Comparison of ENCODE assay signal across 6 cellular contexts in the genomic region with DNA sequence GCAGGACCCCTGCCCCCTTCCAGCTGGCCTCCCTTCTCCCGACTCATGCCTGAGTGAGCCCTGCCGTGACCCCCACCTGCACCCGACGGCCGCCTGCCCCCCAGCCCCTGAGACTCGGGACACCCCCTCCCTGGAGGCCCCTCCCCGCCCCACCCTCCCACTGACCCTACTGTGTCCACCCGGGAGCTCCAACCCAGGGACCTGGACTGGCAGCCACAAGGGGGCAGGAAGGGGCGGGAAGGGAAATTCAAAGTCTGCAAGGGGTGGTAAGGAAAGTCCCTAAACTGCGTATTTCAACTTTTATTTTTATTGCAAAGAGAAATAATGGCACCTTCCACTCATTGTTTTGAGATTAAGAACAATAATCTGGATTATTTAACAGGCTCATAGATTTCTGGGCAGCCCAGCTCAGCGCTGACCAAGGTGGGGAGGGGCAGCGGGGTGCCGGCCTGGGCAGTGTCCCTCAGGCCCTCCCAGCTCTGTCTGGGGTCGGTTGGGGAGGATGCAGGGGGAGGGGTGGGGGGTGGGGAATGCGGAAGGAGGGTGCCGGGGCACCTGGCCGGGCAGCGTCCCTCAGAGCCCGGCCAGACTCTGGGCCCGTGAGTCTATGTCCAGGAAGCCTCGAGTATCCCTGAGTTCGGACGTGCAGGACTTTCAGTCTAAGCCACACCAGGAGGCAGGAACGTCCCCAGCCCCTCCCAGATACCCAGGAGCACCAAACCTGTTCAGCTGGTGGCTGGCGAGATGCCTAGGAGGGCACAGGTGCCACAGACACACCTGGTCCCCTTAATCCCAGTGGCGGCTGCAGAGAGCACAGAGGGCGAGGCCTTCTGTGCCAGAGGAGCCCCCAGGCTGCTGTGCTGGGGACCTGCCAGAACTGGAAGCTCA. TPM values are rescaled to one million over a fixed set of nuclear protein-coding genes. Genes with fewer than 3 reads are reported as not detected.
DNase-seq lines count a peak whose midpoint lies in the region; ATAC-seq, FAIRE-seq and TF ChIP-seq lines count a peak whose summit lies in the region.

No MANE protein-coding gene starts in this region.

- no peak overlapping the region for H2BK15ac ChIP-seq in IMR-90 (ENCODE audit: low read depth, low read length)

- intact Hi-C loops in IMR-90 (cut with micrococcal nuclease) (loop anchor here (1.0 to 10.0 kb wide), 5 partner anchors 116 to 582 kb away; partner anchors contain the start of genes RTEL1, STMN3 and UCKL1), GM12878 (cut with micrococcal nuclease; ENCODE audit: unreplicated experiment) (loop anchor here (1.0 to 5.0 kb wide), 6 partner anchors 40 to 584 kb away; partner anchors contain the start of gene GMEB2)

- H3K4me3 Mint-ChIP-seq in neural crest cell, result no peak overlapping the region

- no peaks in the 10 kb centered on the region for H3K9me1 ChIP-seq in IMR-90 (ENCODE audit: insufficient read depth, low read length)

- peak in 1 of 2 experiments; percentile 61; a peak in 3 of 5 replicates for TF ChIP-seq RAD21 in A549 (conservative IDR thresholded peaks at IDR 0.05 in 1 of 2, IDR thresholded peaks at IDR 0.05 in 1 of 2)
- TF ChIP-seq RAD21 in IMR-90 (IDR thresholded peaks at IDR 0.05; ENCODE audit: low read length), result no peak
- TF ChIP-seq RAD21 in GM12878 (IDR thresholded peaks at IDR 0.05; ENCODE audit: insufficient read depth, low read depth, low read length), result peak; percentile 27; the same call in 1 of the 2 replicates

- dilution Hi-C loops in IMR-90 (cut with HindIII; ENCODE audit: low sequenced_read_pairs, unreplicated experiment), result no loop called here

- peak overlapping the region; percentile 43 for H2AK9ac ChIP-seq in IMR-90 (replicated peaks; ENCODE audit: low read depth, low read length, poor library complexity)

- H3K4ac ChIP-seq in IMR-90 (ENCODE audit: low read depth, low read length), result no peak overlapping the region

- DNase-seq in A549 (ENCODE audit: low read depth in 1 of 2, low spot score in 1 of 2), result peak in 1 of 2 experiments; percentile 95
- DNase-seq in IMR-90, result peak; percentile 22
- no peak for DNase-seq in GM12878 (ENCODE audit: low read depth, low spot score)
- no peak for DNase-seq in neural crest cell (ENCODE audit: low read depth, low spot score)
- DNase-seq in hypothalamus (lab: John Stamatoyannopoulos, UW), result no peak

- H3K36me3 Mint-ChIP-seq in neural crest cell (ENCODE audit: low read depth), result no peaks in the 10 kb centered on the region

- H2BK5ac ChIP-seq in IMR-90 (ENCODE audit: low read depth, low read length, poor library complexity, severe bottlenecking), result no peak overlapping the region

- peaks cover 18% of the 10 kb centered on the region for H3K4me1 ChIP-seq in A549
- H3K4me1 ChIP-seq in IMR-90 (ENCODE audit: control insufficient read depth, insufficient read depth, low read length), result peaks cover 3% of the 10 kb centered on the region; the same call in 1 of the 2 replicates
- H3K4me1 ChIP-seq in GM12878 (ENCODE audit: control insufficient read depth, insufficient read depth, low read length), result peaks cover 26% of the 10 kb centered on the region

- H3K9me3 ChIP-seq in A549, result no peaks in the 10 kb centered on the region
- H3K9me3 ChIP-seq in IMR-90 (ENCODE audit: control insufficient read depth, insufficient read depth, low read length), result no peaks in the 10 kb centered on the region
- H3K9me3 ChIP-seq in GM12878 (replicated peaks; ENCODE audit: control insufficient read depth, insufficient read depth, low read length), result no peaks in the 10 kb centered on the region

- H4K20me1 ChIP-seq in IMR-90 (ENCODE audit: insufficient read depth, low read length) (no peaks in the 10 kb centered on the region), GM12878 (ENCODE audit: control insufficient read depth, insufficient read depth) (no peaks in the 10 kb centered on the region)

- no peak overlapping the region for H4K5ac ChIP-seq in IMR-90 (ENCODE audit: low read depth, low read length)

- peaks cover 3% of the 10 kb centered on the region for H3K4me1 Mint-ChIP-seq in neural crest cell

- H3K27me3 Mint-ChIP-seq in neural crest cell (ENCODE audit: low read depth), result no peaks in the 10 kb centered on the region

- no peak overlapping the region for H2AK5ac ChIP-seq in IMR-90 (ENCODE audit: low read depth, low read length)

- no peaks in the 10 kb centered on the region for H3K79me2 ChIP-seq in GM12878 (ENCODE audit: control insufficient read depth, insufficient read depth, low read length)

- no peak overlapping the region for H3K56ac ChIP-seq in IMR-90 (ENCODE audit: extremely low read depth, insufficient read depth, low read length)

- TF ChIP-seq CTCF in A549 (IDR thresholded peaks at IDR 0.05) (peak; percentile 53), IMR-90 (conservative IDR thresholded peaks at IDR 0.05; ENCODE audit: low read depth, low read length) (peak; percentile 21; the same call in 1 of the 2 replicates), GM12878 (IDR thresholded peaks at IDR 0.05 in 2 of 3, conservative IDR thresholded peaks at IDR 0.05 in 1 of 3; ENCODE audit: control insufficient read depth in 2 of 3, extremely low read depth in 1 of 3, insufficient read depth in 1 of 3, low read depth in 3 of 3, low read length in 3 of 3) (peak in 1 of 3 experiments; percentile 29; a peak in 1 of 6 replicates), neural crest cell (conservative IDR thresholded peaks at IDR 0.05) (peak; percentile 9)

- peak overlapping the region; percentile 93 to 97 for H3K27ac ChIP-seq in A549
- no peak overlapping the region; the same call in 1 of the 2 replicates for H3K27ac ChIP-seq in IMR-90 (ENCODE audit: insufficient read depth, low read length)
- peak overlapping the region; percentile 82; the same call in 1 of the 2 replicates for H3K27ac ChIP-seq in GM12878 (ENCODE audit: control insufficient read depth, insufficient read depth)

- 46% methylated on average over 6 of the region's 27 CpGs for WGBS in A549 (ENCODE audit: missing lambda C conversion rate)
- 98% methylated on average over 6 of the region's 27 CpGs; no CpG with 5 or more reads in 1 of the 2 experiments for WGBS in IMR-90 (ENCODE audit: extremely low coverage in 2 of 2, insufficient read length in 1 of 2), 2 experiments
- 46% methylated on average over 20 of the region's 27 CpGs for WGBS in GM12878 (ENCODE audit: insufficient coverage, insufficient replicate concordance, low lambda C conversion rate, missing lambda C conversion rate)

- no peak overlapping the region for H3K9ac ChIP-seq in IMR-90 (ENCODE audit: low read depth, low read length)
- peak overlapping the region; percentile 12; the same call in 1 of the 2 replicates for H3K9ac ChIP-seq in GM12878 (ENCODE audit: control insufficient read depth, insufficient read depth, low read length)

- H3K4me3 ChIP-seq in A549, result peak overlapping the region; percentile 59
- 0 out of 2 replicates have a peak overlapping the region, but pooled peaks have one; percentile 12 for H3K4me3 ChIP-seq in IMR-90 (ENCODE audit: insufficient read depth, low read depth, low read length)
- H3K4me3 ChIP-seq in GM12878, result no peak overlapping the region

- H2BK120ac ChIP-seq in IMR-90 (ENCODE audit: low read depth, low read length), result no peak overlapping the region

- RAD21 ChIA-PET in GM12878 (lab: Charles Lee; ENCODE audit: unreplicated experiment), result interaction anchor here (0.6 to 3.2 kb wide), 42 partner anchors 9 to 601 kb away, joined by 3 to 41 read pairs (median 5); partner anchors contain the start of genes ARFRP1, GMEB2, HELZ2 and LIME1

- H3K23ac ChIP-seq in IMR-90 (ENCODE audit: low read depth, low read length), result no peak overlapping the region

- ATAC-seq in A549 (peak; percentile 44 to 69), IMR-90 (ENCODE audit: low read depth) (peak; percentile 33), GM12878 (peak; percentile 29), GM19395 (IDR thresholded peaks at IDR 0.05; ENCODE audit: unreplicated experiment) (no peak)

- FAIRE-seq in A549 (lab: Jason Lieb, UNC), result no peak
- FAIRE-seq in GM12878 (lab: Jason Lieb, UNC), result no peak

- H4K8ac ChIP-seq in IMR-90 (ENCODE audit: low read depth in 2 of 2, low read length in 2 of 2), result peak overlapping the region in 1 of 2 experiments; percentile 68; a peak in 2 of 4 replicates

- SMC1A ChIA-PET in GM12878 (lab: Charles Lee; ENCODE audit: uncharacterized antibody, unreplicated experiment), result interaction anchor here (1.0 to 2.6 kb wide), 21 partner anchors 9 to 582 kb away, joined by 3 to 16 read pairs (median 4); partner anchors contain the start of genes FNDC11, HELZ2 and RTEL1

- BruUV-seq in IMR-90 (replicated peaks; lab: Mats Ljungman, UMichigan), result no TSS peak
- BruUV-seq in GM12878 (replicated peaks; lab: Mats Ljungman, UMichigan), result no TSS peak

- H4K91ac ChIP-seq in IMR-90 (ENCODE audit: insufficient read depth, low read depth, low read length), result no peak overlapping the region

- peak overlapping the region; percentile 98 for H2AFZ ChIP-seq in IMR-90 (replicated peaks; ENCODE audit: low read length, poor library complexity)
- H2AFZ ChIP-seq in GM12878 (ENCODE audit: control insufficient read depth, low read depth, low read length), result peak overlapping the region; percentile 87

- no peak overlapping the region for H3K18ac ChIP-seq in IMR-90 (ENCODE audit: low read depth, low read length)

- POLR2A ChIA-PET in A549 (lab: Yijun Ruan, JAX) (interaction anchor here (0.6 to 4.9 kb wide), 15 partner anchors 9 to 524 kb away, joined by 3 to 62 read pairs (median 5); partner anchors contain the start of genes ARFRP1, GMEB2, HELZ2 and PPDPF), IMR-90 (lab: Charles Lee; ENCODE audit: unreplicated experiment) (interaction anchor here (0.5 kb wide), 1 partner anchor 435 kb away, joined by 3 read pairs; no protein-coding TSS in a partner anchor), GM12878 (lab: Charles Lee) (interaction anchor here (0.8 to 2.3 kb wide), 14 partner anchors 14 to 502 kb away, joined by 3 to 33 read pairs (median 4); partner anchors contain the start of genes GMEB2, HELZ2, PPDPF and RTEL1)

- no peaks in the 10 kb centered on the region for H3K36me3 ChIP-seq in IMR-90 (ENCODE audit: control insufficient read depth, insufficient read depth, low read length)
- no peaks in the 10 kb centered on the region for H3K36me3 ChIP-seq in GM12878 (ENCODE audit: control insufficient read depth in 2 of 2, insufficient read depth in 2 of 2, low read length in 1 of 2)

- no peaks in the 10 kb centered on the region for H3K79me1 ChIP-seq in IMR-90 (ENCODE audit: low read depth in 1 of 2, low read length in 2 of 2)

- no peak overlapping the region for H3K14ac ChIP-seq in IMR-90 (replicated peaks; ENCODE audit: low read depth, low read length)

- no peak overlapping the region for H2BK20ac ChIP-seq in IMR-90 (ENCODE audit: low read depth, low read length)

- TF ChIP-seq POLR2A in A549 (IDR thresholded peaks at IDR 0.05; ENCODE audit: low read length), result no peak
- no peak for TF ChIP-seq POLR2A in IMR-90 (IDR thresholded peaks at IDR 0.05; ENCODE audit: low read depth, low read length)
- no peak for TF ChIP-seq POLR2A in GM12878 (IDR thresholded peaks at IDR 0.05; ENCODE audit: low read depth, low read length)

- TF ChIP-seq EP300 in A549 (IDR thresholded peaks at IDR 0.05), result no peak
- TF ChIP-seq EP300 in GM12878 (IDR thresholded peaks at IDR 0.05; ENCODE audit: borderline replicate concordance in 1 of 2, control insufficient read depth in 1 of 2, low read depth in 2 of 2, low read length in 2 of 2), result no peak

- CTCF ChIA-PET in A549 (lab: Yijun Ruan, JAX), result interaction anchor here (0.7 to 6.8 kb wide), 86 partner anchors 8 to 582 kb away, joined by 3 to 93 read pairs (median 5); partner anchors contain the start of genes FNDC11, LKAAEAR1, PPDPF and PRPF6
- CTCF ChIA-PET in IMR-90 (lab: Yijun Ruan, JAX), result interaction anchor here (0.6 to 1.9 kb wide), 7 partner anchors 320 to 579 kb away, joined by 3 to 10 read pairs (median 3); partner anchors contain the start of gene TPD52L2
- CTCF ChIA-PET in GM12878 (lab: Yijun Ruan, JAX), result interaction anchor here (0.5 to 2.9 kb wide), 36 partner anchors 10 to 583 kb away, joined by 3 to 25 read pairs (median 4); partner anchors contain the start of genes FNDC11, HELZ2, LIME1 and PPDPF

- H3K9me3 Mint-ChIP-seq in neural crest cell, result no peaks in the 10 kb centered on the region

- in situ Hi-C loops in IMR-90 (cut with MboI; ENCODE audit: low sequenced_read_pairs) (loop anchor here (10.0 kb wide), 2 partner anchors 326 to 436 kb away; partner anchors contain the start of genes ABHD16B, SAMD10 and TPD52L2), GM12878 (cut with MboI) (no loop called here)

- H3K4me2 ChIP-seq in A549 (peak overlapping the region; percentile 94), IMR-90 (ENCODE audit: low read depth, low read length) (peak overlapping the region; percentile 28; the same call in 1 of the 2 replicates), GM12878 (ENCODE audit: control insufficient read depth, insufficient read depth) (peak overlapping the region; percentile 77)

- no peak overlapping the region for H3K27ac Mint-ChIP-seq in neural crest cell (ENCODE audit: unreplicated experiment)

- H3K27me3 ChIP-seq in IMR-90 (ENCODE audit: control insufficient read depth, insufficient read depth, low read length) (peaks cover 4% of the 10 kb centered on the region; the same call in 1 of the 2 replicates), GM12878 (replicated peaks in 1 of 2; ENCODE audit: control insufficient read depth in 2 of 2, insufficient read depth in 2 of 2, low read length in 1 of 2) (no peaks in the 10 kb centered on the region)

RNA-seq across cellular contexts. Expression of gene PTK6, which starts 1.3 kb away (rescaled TPM):
- polyA plus RNA-seq in A549 (2011; rRNA removed) (1.1 and 1.2 TPM in 2 replicates), A549 (2017; fragmentation: RNase III; extraction: RNeasy Plus Mini Kit Qiagen cat#74134 plus additional on column Dnase treatment) (1.6 to 2.2 TPM (median 2.0 TPM) in 3 replicates), IMR-90 (2012; rRNA removed) (0.07 TPM in 1 of 2 replicates, not detected in the other), GM12878 (2011; rRNA removed) (0.20 and 0.32 TPM in 2 replicates), GM12878 (2014; fragmentation: Illumina TruSeq; extraction: Trizol) (0.04 TPM in 1 of 2 replicates, not detected in the other), GM12878 (2014; fragmentation: Nextera tagmentation; extraction: Ambion mirVana) (under 1 TPM in 1 of 2 experiments, not detected in 1; 0.02 TPM), GM12878 (2014; rRNA removed) (0.14 and 0.28 TPM in 2 replicates), GM12878 (2016; fragmentation: Nextera tagmentation; extraction: Ambion mirVana) (under 1 TPM in 1 of 2 experiments, not detected in 1; 0.08 TPM)
- polyA plus RNA-seq in A549 (2012; cell fraction: cytosol; rRNA removed), result 1.3 and 1.8 TPM in 2 replicates
- polyA plus RNA-seq in A549 (2012; cell fraction: nucleus; rRNA removed), result 4.3 and 4.6 TPM in 2 replicates
- polyA minus RNA-seq in A549 (2011; rRNA and poly(A)+ RNA removed), result 0.54 and 0.91 TPM in 2 replicates
- total RNA-seq in IMR-90 (2012; rRNA removed) (not detected in 2 replicates), GM12878 (2014; rRNA removed) (not detected in 2 replicates), GM12878 (2014; rRNA removed; fragmentation: Illumina TruSeq; extraction: Trizol) (0.09 TPM in 1 of 2 replicates, not detected in the other), GM12878 (2021) (0.21 and 0.24 TPM in 2 replicates), neural crest cell (not detected in 2 replicates)
- 0.03 and 0.04 TPM in 2 replicates for polyA plus RNA-seq in IMR-90 (2012; cell fraction: cytosol; rRNA removed)
- polyA plus RNA-seq in IMR-90 (2012; cell fraction: nucleus; rRNA removed; ENCODE audit: low replicate concordance), result 0.19 and 0.28 TPM in 2 replicates
- 0.23 and 0.39 TPM in 2 replicates for total RNA-seq in GM12878 (2013; cell fraction: nucleolus; rRNA removed)
- polyA plus RNA-seq in GM12878 (2011; ENCODE audit: low read depth), result 0.22 TPM
- 0.34 and 0.37 TPM in 2 replicates for polyA plus RNA-seq in GM12878 (2011; cell fraction: cytosol; rRNA removed)
- 0.86 and 1.2 TPM in 2 replicates for polyA plus RNA-seq in GM12878 (2011; cell fraction: nucleus; rRNA removed)
- 0.32 and 0.45 TPM in 2 replicates for polyA plus RNA-seq in GM12878 (2012)
- 0.22 and 0.36 TPM in 2 replicates for polyA minus RNA-seq in GM12878 (2011; rRNA and poly(A)+ RNA removed)
- 0.52 TPM in 1 of 2 replicates, not detected in the other for polyA minus RNA-seq in GM12878 (2011; cell fraction: cytosol; rRNA and poly(A)+ RNA removed)
- polyA minus RNA-seq in GM12878 (2011; cell fraction: nucleus; rRNA and poly(A)+ RNA removed), result 0.19 and 0.24 TPM in 2 replicates

RNA-seq across cellular contexts. Expression of gene SRMS, which starts 9.1 kb away (rescaled TPM):
- not detected in 2 replicates for polyA plus RNA-seq in A549 (2011; rRNA removed)
- not detected in 2 replicates for polyA plus RNA-seq in A549 (2012; cell fraction: cytosol; rRNA removed)
- 0.02 TPM in 1 of 2 replicates, not detected in the other for polyA plus RNA-seq in A549 (2012; cell fraction: nucleus; rRNA removed)
- not detected in 3 replicates for polyA plus RNA-seq in A549 (2017; fragmentation: RNase III; extraction: RNeasy Plus Mini Kit Qiagen cat#74134 plus additional on column Dnase treatment)
- polyA minus RNA-seq in A549 (2011; rRNA and poly(A)+ RNA removed), result not detected in 2 replicates
- total RNA-seq in IMR-90 (2012; rRNA removed), result not detected in 2 replicates
- not detected in 2 replicates for polyA plus RNA-seq in IMR-90 (2012; rRNA removed)
- polyA plus RNA-seq in IMR-90 (2012; cell fraction: cytosol; rRNA removed), result not detected in 2 replicates
- polyA plus RNA-seq in IMR-90 (2012; cell fraction: nucleus; rRNA removed; ENCODE audit: low replicate concordance), result not detected in 2 replicates
- total RNA-seq in GM12878 (2013; cell fraction: nucleolus; rRNA removed), result not detected in 2 replicates
- total RNA-seq in GM12878 (2014; rRNA removed), result not detected in 2 replicates
- not detected in 2 replicates for total RNA-seq in GM12878 (2014; rRNA removed; fragmentation: Illumina TruSeq; extraction: Trizol)
- total RNA-seq in GM12878 (2021), result not detected in 2 replicates
- polyA plus RNA-seq in GM12878 (2011; ENCODE audit: low read depth), result not detected
- polyA plus RNA-seq in GM12878 (2011; rRNA removed), result 0.07 TPM in 1 of 2 replicates, not detected in the other
- polyA plus RNA-seq in GM12878 (2011; cell fraction: cytosol; rRNA removed), result 0.07 and 0.15 TPM in 2 replicates
- polyA plus RNA-seq in GM12878 (2011; cell fraction: nucleus; rRNA removed), result 0.31 and 0.34 TPM in 2 replicates
- polyA plus RNA-seq in GM12878 (2012), result not detected in 2 replicates
- not detected in 2 replicates for polyA plus RNA-seq in GM12878 (2014; fragmentation: Illumina TruSeq; extraction: Trizol)
- polyA plus RNA-seq in GM12878 (2014; fragmentation: Nextera tagmentation; extraction: Ambion mirVana), result not detected
- polyA plus RNA-seq in GM12878 (2014; rRNA removed), result 0.14 TPM in 1 of 2 replicates, not detected in the other
- not detected for polyA plus RNA-seq in GM12878 (2016; fragmentation: Nextera tagmentation; extraction: Ambion mirVana)
- polyA minus RNA-seq in GM12878 (2011; rRNA and poly(A)+ RNA removed), result not detected in 2 replicates
- not detected in 2 replicates for polyA minus RNA-seq in GM12878 (2011; cell fraction: cytosol; rRNA and poly(A)+ RNA removed)
- polyA minus RNA-seq in GM12878 (2011; cell fraction: nucleus; rRNA and poly(A)+ RNA removed), result not detected in 2 replicates
- not detected in 2 replicates for total RNA-seq in neural crest cell

RNA-seq across cellular contexts. Expression of gene FNDC11, which starts 15.5 kb away (rescaled TPM):
- polyA plus RNA-seq in A549 (2011; rRNA removed) (0.09 and 0.18 TPM in 2 replicates), A549 (2017; fragmentation: RNase III; extraction: RNeasy Plus Mini Kit Qiagen cat#74134 plus additional on column Dnase treatment) (0.10 to 0.16 TPM (median 0.14 TPM) in 3 replicates), IMR-90 (2012; rRNA removed) (1.0 and 1.6 TPM in 2 replicates), GM12878 (2011; rRNA removed) (0.26 and 0.31 TPM in 2 replicates), GM12878 (2014; fragmentation: Illumina TruSeq; extraction: Trizol) (0.09 TPM in 1 of 2 replicates, not detected in the other), GM12878 (2014; fragmentation: Nextera tagmentation; extraction: Ambion mirVana) (not detected), GM12878 (2014; rRNA removed) (0.37 and 1.0 TPM in 2 replicates), GM12878 (2016; fragmentation: Nextera tagmentation; extraction: Ambion mirVana) (under 1 TPM; 0.24 to 0.37 TPM)
- 0.24 and 0.26 TPM in 2 replicates for polyA plus RNA-seq in A549 (2012; cell fraction: cytosol; rRNA removed)
- 0.45 and 0.46 TPM in 2 replicates for polyA plus RNA-seq in A549 (2012; cell fraction: nucleus; rRNA removed)
- 0.34 TPM in 1 of 2 replicates, not detected in the other for polyA minus RNA-seq in A549 (2011; rRNA and poly(A)+ RNA removed)
- total RNA-seq in IMR-90 (2012; rRNA removed) (0.28 and 0.36 TPM in 2 replicates), GM12878 (2014; rRNA removed) (0.40 and 0.54 TPM in 2 replicates), GM12878 (2014; rRNA removed; fragmentation: Illumina TruSeq; extraction: Trizol) (0.09 TPM in 1 of 2 replicates, not detected in the other), GM12878 (2021) (0.72 and 0.77 TPM in 2 replicates), neural crest cell (1.5 and 1.9 TPM in 2 replicates)
- 0.57 and 1.9 TPM in 2 replicates for polyA plus RNA-seq in IMR-90 (2012; cell fraction: cytosol; rRNA removed)
- polyA plus RNA-seq in IMR-90 (2012; cell fraction: nucleus; rRNA removed; ENCODE audit: low replicate concordance), result 3.1 and 7.9 TPM in 2 replicates
- total RNA-seq in GM12878 (2013; cell fraction: nucleolus; rRNA removed), result 0.81 and 1.9 TPM in 2 replicates
- not detected for polyA plus RNA-seq in GM12878 (2011; ENCODE audit: low read depth)
- polyA plus RNA-seq in GM12878 (2011; cell fraction: cytosol; rRNA removed), result 0.93 and 1.2 TPM in 2 replicates
- polyA plus RNA-seq in GM12878 (2011; cell fraction: nucleus; rRNA removed), result 5.7 and 6.0 TPM in 2 replicates
- polyA plus RNA-seq in GM12878 (2012), result 0.24 and 0.52 TPM in 2 replicates
- 0.37 and 0.62 TPM in 2 replicates for polyA minus RNA-seq in GM12878 (2011; rRNA and poly(A)+ RNA removed)
- 0.80 TPM in 1 of 2 replicates, not detected in the other for polyA minus RNA-seq in GM12878 (2011; cell fraction: cytosol; rRNA and poly(A)+ RNA removed)
- 1.2 and 1.5 TPM in 2 replicates for polyA minus RNA-seq in GM12878 (2011; cell fraction: nucleus; rRNA and poly(A)+ RNA removed)

RNA-seq across cellular contexts. Expression of gene PPDPF, which starts 17.9 kb away (rescaled TPM):
- polyA plus RNA-seq in A549 (2011; rRNA removed) (4.6 and 7.7 TPM in 2 replicates), A549 (2017; fragmentation: RNase III; extraction: RNeasy Plus Mini Kit Qiagen cat#74134 plus additional on column Dnase treatment) (217 to 227 TPM (median 224 TPM) in 3 replicates), IMR-90 (2012; rRNA removed) (171 and 200 TPM in 2 replicates), GM12878 (2011; rRNA removed) (0.72 and 1.5 TPM in 2 replicates), GM12878 (2014; fragmentation: Illumina TruSeq; extraction: Trizol) (5.2 TPM in 1 of 2 replicates, not detected in the other), GM12878 (2014; fragmentation: Nextera tagmentation; extraction: Ambion mirVana) (1 to 10 TPM in 1 of 2 experiments, under 1 TPM in 1; 0.32 to 2.8 TPM), GM12878 (2014; rRNA removed) (77.6 and 87.7 TPM in 2 replicates), GM12878 (2016; fragmentation: Nextera tagmentation; extraction: Ambion mirVana) (10 to 100 TPM; 40.3 to 42.9 TPM)
- 115 and 196 TPM in 2 replicates for polyA plus RNA-seq in A549 (2012; cell fraction: cytosol; rRNA removed)
- 41.3 and 97.2 TPM in 2 replicates for polyA plus RNA-seq in A549 (2012; cell fraction: nucleus; rRNA removed)
- 5.5 and 18.1 TPM in 2 replicates for polyA minus RNA-seq in A549 (2011; rRNA and poly(A)+ RNA removed)
- total RNA-seq in IMR-90 (2012; rRNA removed) (12.9 and 17.2 TPM in 2 replicates), GM12878 (2014; rRNA removed) (36.8 and 47.6 TPM in 2 replicates), GM12878 (2014; rRNA removed; fragmentation: Illumina TruSeq; extraction: Trizol) (3.2 and 5.1 TPM in 2 replicates), GM12878 (2021) (154 TPM in 2 replicates), neural crest cell (193 and 201 TPM in 2 replicates)
- polyA plus RNA-seq in IMR-90 (2012; cell fraction: cytosol; rRNA removed), result 100 and 301 TPM in 2 replicates
- polyA plus RNA-seq in IMR-90 (2012; cell fraction: nucleus; rRNA removed; ENCODE audit: low replicate concordance), result 38.4 and 113 TPM in 2 replicates
- 19.4 and 22.6 TPM in 2 replicates for total RNA-seq in GM12878 (2013; cell fraction: nucleolus; rRNA removed)
- 9.0 TPM for polyA plus RNA-seq in GM12878 (2011; ENCODE audit: low read depth)
- 6.2 and 8.5 TPM in 2 replicates for polyA plus RNA-seq in GM12878 (2011; cell fraction: cytosol; rRNA removed)
- polyA plus RNA-seq in GM12878 (2011; cell fraction: nucleus; rRNA removed), result 12.2 and 16.6 TPM in 2 replicates
- 103 and 151 TPM in 2 replicates for polyA plus RNA-seq in GM12878 (2012)
- 0.95 and 4.6 TPM in 2 replicates for polyA minus RNA-seq in GM12878 (2011; rRNA and poly(A)+ RNA removed)
- 33.7 and 62.3 TPM in 2 replicates for polyA minus RNA-seq in GM12878 (2011; cell fraction: cytosol; rRNA and poly(A)+ RNA removed)
- polyA minus RNA-seq in GM12878 (2011; cell fraction: nucleus; rRNA and poly(A)+ RNA removed), result 11.4 and 14.4 TPM in 2 replicates

RNA-seq across cellular contexts. Expression of gene HELZ2, which starts 35.6 kb away (rescaled TPM):
- 3.2 and 4.9 TPM in 2 replicates for polyA plus RNA-seq in A549 (2011; rRNA removed)
- 3.3 and 6.0 TPM in 2 replicates for polyA plus RNA-seq in A549 (2012; cell fraction: cytosol; rRNA removed)
- polyA plus RNA-seq in A549 (2012; cell fraction: nucleus; rRNA removed), result 13.2 and 22.7 TPM in 2 replicates
- polyA plus RNA-seq in A549 (2017; fragmentation: RNase III; extraction: RNeasy Plus Mini Kit Qiagen cat#74134 plus additional on column Dnase treatment), result 4.5 to 5.0 TPM (median 4.8 TPM) in 3 replicates
- polyA minus RNA-seq in A549 (2011; rRNA and poly(A)+ RNA removed), result 6.9 and 8.9 TPM in 2 replicates
- total RNA-seq in IMR-90 (2012; rRNA removed), result 4.2 and 4.7 TPM in 2 replicates
- 10.6 and 12.2 TPM in 2 replicates for polyA plus RNA-seq in IMR-90 (2012; rRNA removed)
- polyA plus RNA-seq in IMR-90 (2012; cell fraction: cytosol; rRNA removed), result 3.2 and 6.8 TPM in 2 replicates
- 10.9 and 32.5 TPM in 2 replicates for polyA plus RNA-seq in IMR-90 (2012; cell fraction: nucleus; rRNA removed; ENCODE audit: low replicate concordance)
- 68.5 and 92.6 TPM in 2 replicates for total RNA-seq in GM12878 (2013; cell fraction: nucleolus; rRNA removed)
- total RNA-seq in GM12878 (2014; rRNA removed), result 19.9 and 22.1 TPM in 2 replicates
- total RNA-seq in GM12878 (2014; rRNA removed; fragmentation: Illumina TruSeq; extraction: Trizol), result 6.7 and 7.1 TPM in 2 replicates
- 33.3 and 36.9 TPM in 2 replicates for total RNA-seq in GM12878 (2021)
- 5.4 TPM for polyA plus RNA-seq in GM12878 (2011; ENCODE audit: low read depth)
- polyA plus RNA-seq in GM12878 (2011; rRNA removed), result 8.3 and 17.2 TPM in 2 replicates
- 15.6 and 31.4 TPM in 2 replicates for polyA plus RNA-seq in GM12878 (2011; cell fraction: cytosol; rRNA removed)
- 82.5 and 82.6 TPM in 2 replicates for polyA plus RNA-seq in GM12878 (2011; cell fraction: nucleus; rRNA removed)
- polyA plus RNA-seq in GM12878 (2012), result 12.4 and 21.7 TPM in 2 replicates
- 0.73 and 5.7 TPM in 2 replicates for polyA plus RNA-seq in GM12878 (2014; fragmentation: Illumina TruSeq; extraction: Trizol)
- polyA plus RNA-seq in GM12878 (2014; fragmentation: Nextera tagmentation; extraction: Ambion mirVana), result under 1 TPM; 0.05 to 0.08 TPM
- polyA plus RNA-seq in GM12878 (2014; rRNA removed), result 21.1 and 23.0 TPM in 2 replicates
- polyA plus RNA-seq in GM12878 (2016; fragmentation: Nextera tagmentation; extraction: Ambion mirVana), result 1 to 10 TPM; 1.8 to 1.9 TPM
- polyA minus RNA-seq in GM12878 (2011; rRNA and poly(A)+ RNA removed), result 36.1 and 73.4 TPM in 2 replicates
- 43.2 and 44.7 TPM in 2 replicates for polyA minus RNA-seq in GM12878 (2011; cell fraction: cytosol; rRNA and poly(A)+ RNA removed)
- 64.3 and 105 TPM in 2 replicates for polyA minus RNA-seq in GM12878 (2011; cell fraction: nucleus; rRNA and poly(A)+ RNA removed)
- total RNA-seq in neural crest cell, result 22.3 and 26.5 TPM in 2 replicates

Comparison
In these comparisons a context has a peak if more than half of its experiments do, and no peak if none do; other contexts are left out.
1. H3K4me2 ChIP-seq: peak in every context shown above with its lines; median percentile 94 in A549; 77 in GM12878; 28 in IMR-90.
2. Of the 24 proteins assayed by ChIP-seq in both GM12878 and A549: peak only in GM12878: none; only in A549: SMC3; in both: none; in neither: 21; mixed calls (peak in some experiments, not most) for 2.